In the genomic region with DNA sequence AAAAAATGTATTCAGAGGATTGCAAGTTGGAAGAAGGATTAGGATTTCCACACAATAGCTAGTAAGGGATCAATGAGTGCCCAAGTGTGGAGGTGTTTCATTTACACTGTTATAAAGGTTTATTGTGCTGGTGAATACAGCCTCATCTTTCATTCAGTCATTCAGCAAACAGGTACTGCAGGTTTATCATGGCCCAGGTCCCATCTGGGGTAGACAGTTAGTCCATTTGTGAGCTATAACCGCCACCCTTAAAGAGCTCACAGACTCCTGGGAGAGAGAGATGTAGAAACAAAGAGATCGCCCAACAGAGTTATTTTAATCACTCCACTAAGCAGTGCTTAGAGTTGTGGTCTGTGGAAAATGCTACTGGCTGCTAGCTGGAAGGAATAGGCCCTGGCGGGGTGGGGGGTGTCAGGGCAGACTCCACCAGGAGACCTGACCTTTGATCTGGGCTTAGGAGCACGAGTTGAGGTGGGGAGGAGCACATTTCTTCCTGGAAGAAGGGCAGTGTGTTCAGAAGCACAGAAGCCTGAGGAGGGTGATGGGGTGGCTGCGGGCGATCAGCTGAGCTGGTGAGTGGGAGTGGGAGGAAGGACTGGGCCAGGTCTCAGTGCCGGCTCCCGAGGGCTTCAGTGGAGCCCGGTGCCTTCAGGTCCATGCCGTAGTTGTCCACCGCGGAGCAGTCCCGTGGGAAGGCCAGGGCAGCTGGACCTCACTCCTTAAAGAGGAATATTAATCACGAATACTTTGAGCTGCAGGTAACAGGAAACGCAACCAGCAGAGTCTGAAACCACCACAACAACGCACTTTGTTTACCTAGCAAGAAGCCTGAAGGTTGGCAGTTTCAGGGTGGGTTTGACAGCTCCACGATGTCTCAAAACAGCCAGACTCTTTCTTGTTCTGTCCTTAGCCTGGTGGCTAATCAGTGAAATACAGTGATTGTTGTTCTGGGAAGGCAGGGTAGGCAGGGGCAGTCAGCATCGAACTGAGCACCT, we compare ENCODE assay signal across 10 cellular contexts. TPM values are rescaled to one million over a fixed set of nuclear protein-coding genes. Genes with fewer than 3 reads are reported as not detected.
DNase-seq lines count a peak whose midpoint lies in the region; ATAC-seq, FAIRE-seq and TF ChIP-seq lines count a peak whose summit lies in the region.
"Had no signal": no experiment of that assay in that cellular context is flagged by ENCODE, and none has a peak within 500 bp of the region (broad histone marks: within the 10 kb centered on the region; RNA-seq: fewer than 3 reads in every experiment).

No MANE protein-coding gene starts in this region.

- POLR2A ChIA-PET in activated CD4-positive, alpha-beta T cell treated with anti-CD3 and anti-CD28 coated beads, Interleukin-2, amount 10 ng/mL, durations not matched to agents 7 days and 5 days (lab: Charles Lee): interaction anchor here (1.5 kb wide), 1 partner anchor 11 kb away, joined by 6 read pairs; the partner anchor contains the start of gene TOM1
- POLR2A ChIA-PET in T-cell (lab: Charles Lee): interaction anchor here in 1 of 2 donors (0.8 kb wide), 1 partner anchor 11 kb away, joined by 7 read pairs; the partner anchor contains the start of gene TOM1

- H3K9me3 ChIP-seq in small intestine (ENCODE audit: control insufficient read depth, low read depth): no peaks in the 10 kb centered on the region
- H3K9me3 ChIP-seq: ovary had no signal

- no peak overlapping the region for H3K4me3 Mint-ChIP-seq in activated CD4-positive, alpha-beta T cell treated with anti-CD3 and anti-CD28 coated beads, Interleukin-2, amount 10 ng/mL, durations not matched to agents 7 days and 5 days
- H3K4me3 Mint-ChIP-seq in T-cell: peak overlapping the region; percentile 43 to 51 (median 44)
- H3K4me3 Mint-ChIP-seq in glutamatergic neuron (ENCODE audit: unreplicated experiment): peak overlapping the region; percentile 14

- no peak for DNase-seq in activated CD4-positive, alpha-beta T cell treated with anti-CD3 and anti-CD28 coated beads, Interleukin-2, amount 10 ng/mL, durations not matched to agents 7 days and 5 days
- no peak for DNase-seq in activated CD4-positive, alpha-beta T cell treated with anti-CD3 and anti-CD28 coated beads, Interleukin-2, amount 50 U/mL, for 48 hours
- DNase-seq in T-cell: peak in 1 of 34 experiments; percentile 10
- DNase-seq in glutamatergic neuron: peak; percentile 34
- peak; percentile 78 for DNase-seq in small intestine
- no peak for DNase-seq in effector CD8-positive, alpha-beta T cell (lab: John Stamatoyannopoulos, UW)
- DNase-seq: SHP77 had no signal

- H3K36me3 ChIP-seq in small intestine (ENCODE audit: control insufficient read depth in 2 of 2, insufficient read depth in 2 of 2, low read length in 2 of 2): no peaks in the 10 kb centered on the region
- H3K36me3 ChIP-seq: ovary had no signal

- H3K9me3 Mint-ChIP-seq in activated CD4-positive, alpha-beta T cell treated with anti-CD3 and anti-CD28 coated beads, Interleukin-2, amount 10 ng/mL, durations not matched to agents 7 days and 5 days: no peaks in the 10 kb centered on the region
- H3K9me3 Mint-ChIP-seq in T-cell (no peaks in the 10 kb centered on the region), glutamatergic neuron (ENCODE audit: unreplicated experiment) (no peaks in the 10 kb centered on the region)

- no peaks in the 10 kb centered on the region for H3K27me3 ChIP-seq in small intestine (ENCODE audit: control insufficient read depth in 2 of 2, insufficient read depth in 2 of 2, low read length in 2 of 2)
- H3K27me3 ChIP-seq: ovary had no signal

- H3K4me1 Mint-ChIP-seq in activated CD4-positive, alpha-beta T cell treated with anti-CD3 and anti-CD28 coated beads, Interleukin-2, amount 10 ng/mL, durations not matched to agents 7 days and 5 days: peaks cover 85% of the 10 kb centered on the region
- H3K4me1 Mint-ChIP-seq in T-cell (peaks cover 86 to 93% (median 90%) of the 10 kb centered on the region in 3 donors), glutamatergic neuron (ENCODE audit: low read depth, unreplicated experiment) (peaks cover 24% of the 10 kb centered on the region)

- peak overlapping the region; percentile 55 for H3K27ac Mint-ChIP-seq in activated CD4-positive, alpha-beta T cell treated with anti-CD3 and anti-CD28 coated beads, Interleukin-2, amount 10 ng/mL, durations not matched to agents 7 days and 5 days
- H3K27ac Mint-ChIP-seq in T-cell (peak overlapping the region; percentile 85 to 91), glutamatergic neuron (ENCODE audit: unreplicated experiment) (no peak overlapping the region)

- no peak overlapping the region for H3K4me3 ChIP-seq in small intestine (ENCODE audit: low read depth in 1 of 2, low read length in 2 of 2)
- H3K4me3 ChIP-seq: ovary had no signal

- H3K27me3 Mint-ChIP-seq in activated CD4-positive, alpha-beta T cell treated with anti-CD3 and anti-CD28 coated beads, Interleukin-2, amount 10 ng/mL, durations not matched to agents 7 days and 5 days: no peaks in the 10 kb centered on the region
- no peaks in the 10 kb centered on the region for H3K27me3 Mint-ChIP-seq in T-cell
- H3K27me3 Mint-ChIP-seq in glutamatergic neuron (ENCODE audit: unreplicated experiment): peaks cover 5% of the 10 kb centered on the region

- no peak for FAIRE-seq in small intestine (lab: Jason Lieb, UNC)

- CTCF ChIA-PET in activated CD4-positive, alpha-beta T cell treated with anti-CD3 and anti-CD28 coated beads, Interleukin-2, amount 10 ng/mL, durations not matched to agents 7 days and 5 days (lab: Charles Lee): interaction anchor here (0.6 to 1.0 kb wide), 3 partner anchors 9 to 102 kb away, joined by 3 to 5 read pairs (median 4); partner anchors contain the start of gene TOM1
- CTCF ChIA-PET in T-cell (lab: Charles Lee): interaction anchor here in 1 of 2 donors (0.6 to 0.7 kb wide), 2 partner anchors 10 to 25 kb away, joined by 3 read pairs; no protein-coding TSS in a partner anchor

- WGBS in small intestine, 3 donors: 53 to 68% (median 61%) methylated on average over 18 of the region's 18 CpGs

- peak overlapping the region; percentile 71 to 89 for H3K27ac ChIP-seq in small intestine (ENCODE audit: low read depth in 1 of 2, low read length in 1 of 2)
- H3K27ac ChIP-seq: ovary had no signal

- peaks cover 11 to 13% of the 10 kb centered on the region in 2 donors for H3K4me1 ChIP-seq in small intestine (ENCODE audit: control insufficient read depth in 2 of 2, insufficient read depth in 1 of 2, low read depth in 1 of 2, low read length in 1 of 2)

- no peaks in the 10 kb centered on the region for H3K36me3 Mint-ChIP-seq in activated CD4-positive, alpha-beta T cell treated with anti-CD3 and anti-CD28 coated beads, Interleukin-2, amount 10 ng/mL, durations not matched to agents 7 days and 5 days (ENCODE audit: low read depth)
- peaks cover 7% of the 10 kb centered on the region for H3K36me3 Mint-ChIP-seq in T-cell
- H3K36me3 Mint-ChIP-seq in glutamatergic neuron (ENCODE audit: unreplicated experiment): no peaks in the 10 kb centered on the region

- TF ChIP-seq CTCF in glutamatergic neuron (IDR thresholded peaks at IDR 0.05; ENCODE audit: partially characterized antibody, unreplicated experiment): no peak

- ATAC-seq in T-cell (replicated peaks in 1 of 4): peak in 2 of 4 experiments; percentile 17 to 24
- no peak for ATAC-seq in GM18909 (IDR thresholded peaks at IDR 0.05; ENCODE audit: poor library complexity, unreplicated experiment)
- ATAC-seq in GM21825 (IDR thresholded peaks at IDR 0.05; ENCODE audit: unreplicated experiment): no peak

RNA-seq across cellular contexts. Expression of gene TOM1, which starts 11.2 kb away (rescaled TPM):
- total RNA-seq in activated CD4-positive, alpha-beta T cell treated with anti-CD3 and anti-CD28 coated beads, Interleukin-2, amount 10 ng/mL, durations not matched to agents 7 days and 5 days: 10 to 100 TPM; 30.0 to 37.8 TPM
- total RNA-seq in T-cell: 100 to 1,000 TPM in 2 of 5 donors, 10 to 100 TPM in 3; 55.9 to 152 (median 68.3) TPM
- total RNA-seq in glutamatergic neuron (ENCODE audit: unreplicated experiment): 40.6 TPM
- 100 to 1,000 TPM in 2 of 3 donors, 10 to 100 TPM in 1; 46.6 to 112 (median 101) TPM for polyA plus RNA-seq in small intestine

RNA-seq across cellular contexts. Expression of gene HMGXB4, which starts 53.6 kb away (rescaled TPM):
- 10 to 100 TPM; 32.2 to 35.5 TPM for total RNA-seq in activated CD4-positive, alpha-beta T cell treated with anti-CD3 and anti-CD28 coated beads, Interleukin-2, amount 10 ng/mL, durations not matched to agents 7 days and 5 days
- total RNA-seq in T-cell (10 to 100 TPM; 20.5 to 39.2 (median 21.1) TPM), glutamatergic neuron (ENCODE audit: unreplicated experiment) (14.4 TPM)
- polyA plus RNA-seq in small intestine: 10 to 100 TPM in 1 of 3 donors, 1 to 10 TPM in 2; 7.0 to 10.7 (median 7.2) TPM

Comparison
In these comparisons a context has a peak if more than half of its experiments do, and no peak if none do; other contexts are left out.
1. DNase-seq: peak in glutamatergic neuron (single experiment) and small intestine (single experiment); none in activated CD4-positive, alpha-beta T cell treated with anti-CD3 and anti-CD28 coated beads, Interleukin-2, amount 10 ng/mL, durations not matched to agents 7 days and 5 days (single experiment), activated CD4-positive, alpha-beta T cell treated with anti-CD3 and anti-CD28 coated beads, Interleukin-2, amount 50 U/mL, for 48 hours (0 of 2) and effector CD8-positive, alpha-beta T cell (single experiment).